9 cellular contexts compared by ENCODE assay signal in genomic region chr1:47388548-47389238, GRCh38. TPM values are rescaled to one million over a fixed set of nuclear protein-coding genes. Genes with fewer than 3 reads are reported as not detected.
A peak's percentile ranks its signal among the peaks of the same experiment; 100 is the strongest.
DNase-seq lines count a peak whose midpoint lies in the region; ATAC-seq and TF ChIP-seq lines count a peak whose summit lies in the region.
"Had no signal": no experiment of that assay in that cellular context is flagged by ENCODE, and none has a peak within 500 bp of the region (broad histone marks: within the 10 kb centered on the region; RNA-seq: fewer than 3 reads in every experiment).

No MANE protein-coding gene starts in this region.

- H3K9me2 ChIP-seq in OCI-LY7 (ENCODE audit: insufficient read depth, low read length), result no peaks in the 10 kb centered on the region

- no peak overlapping the region for H3K4ac ChIP-seq in trophoblast cell (ENCODE audit: low read depth, low read length)

- H3K36me3 Mint-ChIP-seq in activated T-helper 17 cell treated with anti-CD3 and anti-CD28 coated beads, Interleukin-2, amount 50 U/mL, for 72 hours (ENCODE audit: low read depth), result no peaks in the 10 kb centered on the region

- H2BK120ac ChIP-seq in trophoblast cell (ENCODE audit: insufficient read depth, low read length, poor library complexity), result no peak overlapping the region

- intact Hi-C loops in OCI-LY7 (cut with micrococcal nuclease; ENCODE audit: unreplicated experiment), result loop anchor here (1.0 to 5.0 kb wide), 4 partner anchors 36 to 338 kb away; no protein-coding TSS in a partner anchor

- no peaks in the 10 kb centered on the region for H3K27me3 Mint-ChIP-seq in activated T-helper 17 cell treated with anti-CD3 and anti-CD28 coated beads, Interleukin-2, amount 50 U/mL, for 72 hours

- H2AK5ac ChIP-seq in trophoblast cell (ENCODE audit: low read length), result no peak overlapping the region

- H3K4me1 Mint-ChIP-seq in activated T-helper 17 cell treated with anti-CD3 and anti-CD28 coated beads, Interleukin-2, amount 50 U/mL, for 72 hours, result no peaks in the 10 kb centered on the region

- H3K79me1 ChIP-seq in trophoblast cell (ENCODE audit: low read length), result no peaks in the 10 kb centered on the region

- H3K4me1 ChIP-seq in OCI-LY7 (ENCODE audit: insufficient read depth, low read length, poor library complexity, severe bottlenecking) (peaks cover 10% of the 10 kb centered on the region), trophoblast cell (ENCODE audit: control insufficient read depth in 1 of 2, insufficient read depth in 2 of 2, low read length in 2 of 2) (peaks cover 0 to 3% of the 10 kb centered on the region in 2 experiments)

- no peak overlapping the region for H3K9ac ChIP-seq in trophoblast cell (ENCODE audit: low read length)

- H4K20me1 ChIP-seq in OCI-LY7 (ENCODE audit: insufficient read depth, low read length), result no peaks in the 10 kb centered on the region

- peak; percentile 55 for ATAC-seq in GM18858 (IDR thresholded peaks at IDR 0.05; ENCODE audit: unreplicated experiment)
- ATAC-seq in activated T-helper 17 cell treated with anti-CD3 and anti-CD28 coated beads, Interleukin-2, amount 50 U/mL, for 72 hours (replicated peaks), result peak; percentile 63

- peak; percentile 93 for TF ChIP-seq CTCF in OCI-LY7 (conservative IDR thresholded peaks at IDR 0.05; ENCODE audit: low read length)

- H4K8ac ChIP-seq in trophoblast cell (ENCODE audit: low read depth, low read length), result no peak overlapping the region

- no peak overlapping the region for H3K14ac ChIP-seq in trophoblast cell (ENCODE audit: low read length)

- peak overlapping the region; percentile 22 for H3K23ac ChIP-seq in trophoblast cell (ENCODE audit: low read length)

- CTCF ChIA-PET in OCI-LY7 (lab: Charles Lee; ENCODE audit: unreplicated experiment), result interaction anchor here (0.7 to 2.2 kb wide), 4 partner anchors 10 to 337 kb away, joined by 3 to 8 read pairs (median 4); partner anchors contain the start of gene FOXD2

- no peak overlapping the region for H4K12ac ChIP-seq in trophoblast cell (ENCODE audit: low read depth, low read length)

- no peak overlapping the region for H2BK12ac ChIP-seq in trophoblast cell (ENCODE audit: low read length)

- H3K4me2 ChIP-seq in OCI-LY7 (ENCODE audit: low read length) (no peak overlapping the region), trophoblast cell (ENCODE audit: low read length) (no peak overlapping the region)

- H3K27ac Mint-ChIP-seq in activated T-helper 17 cell treated with anti-CD3 and anti-CD28 coated beads, Interleukin-2, amount 50 U/mL, for 72 hours, result no peak overlapping the region

- H3K18ac ChIP-seq in trophoblast cell (ENCODE audit: low read length), result no peak overlapping the region

- H3K9me3 ChIP-seq in OCI-LY7 (ENCODE audit: low read length), result no peaks in the 10 kb centered on the region
- H3K9me3 ChIP-seq in trophoblast cell (ENCODE audit: insufficient read depth, low read depth, low read length), result no peaks in the 10 kb centered on the region
- H3K9me3 ChIP-seq: neutrophil had no signal

- no peaks in the 10 kb centered on the region for H3K36me3 ChIP-seq in OCI-LY7 (ENCODE audit: insufficient read depth, low read length)
- no peaks in the 10 kb centered on the region for H3K36me3 ChIP-seq in trophoblast cell (ENCODE audit: control insufficient read depth in 1 of 2, insufficient read depth in 2 of 2, low read length in 2 of 2)
- H3K36me3 ChIP-seq: neutrophil had no signal

- no peak overlapping the region for H3K4me3 Mint-ChIP-seq in activated T-helper 17 cell treated with anti-CD3 and anti-CD28 coated beads, Interleukin-2, amount 50 U/mL, for 72 hours

- no peak overlapping the region for H2BK5ac ChIP-seq in trophoblast cell (ENCODE audit: low read depth, low read length, poor library complexity)

- no peaks in the 10 kb centered on the region for H3K27me3 ChIP-seq in trophoblast cell (ENCODE audit: insufficient read depth, low read length)

- no CpG with 5 or more reads among the region's 7 CpGs for WGBS in trophoblast cell (ENCODE audit: extremely low coverage, insufficient coverage, insufficient read length)

- POLR2A ChIA-PET in OCI-LY7 (lab: Charles Lee), result interaction anchor here (0.6 to 2.3 kb wide), 3 partner anchors 49 to 312 kb away, joined by 5 to 7 read pairs (median 5); partner anchors contain the start of genes FOXD2 and STIL

- H3K27ac ChIP-seq in OCI-LY7 (ENCODE audit: low read depth, low read length, poor library complexity, severe bottlenecking) (no peak overlapping the region), trophoblast cell (ENCODE audit: low read depth, low read length) (no peak overlapping the region)
- H3K27ac ChIP-seq: neutrophil had no signal

- H3K4me3 ChIP-seq in OCI-LY7 (ENCODE audit: low read depth, low read length, poor library complexity, severe bottlenecking) (no peak overlapping the region), trophoblast cell (ENCODE audit: low read depth, low read length) (no peak overlapping the region)

- H3K79me2 ChIP-seq in OCI-LY7 (ENCODE audit: insufficient read depth, low read depth, low read length), result no peaks in the 10 kb centered on the region
- no peaks in the 10 kb centered on the region for H3K79me2 ChIP-seq in trophoblast cell (ENCODE audit: control insufficient read depth, insufficient read depth, low read length, poor library complexity)

- H3K9me3 Mint-ChIP-seq in activated T-helper 17 cell treated with anti-CD3 and anti-CD28 coated beads, Interleukin-2, amount 50 U/mL, for 72 hours, result no peaks in the 10 kb centered on the region

- no peak overlapping the region for H4K91ac ChIP-seq in trophoblast cell (ENCODE audit: low read depth, low read length)

- H2AFZ ChIP-seq in OCI-LY7 (ENCODE audit: low read length) (no peak overlapping the region), trophoblast cell (ENCODE audit: insufficient read depth, low read length, poor library complexity) (no peak overlapping the region)

- DNase-seq in AML-193 (lab: John Stamatoyannopoulos, UW) (peak; percentile 45 to 52), HPDE6-E6E7 (ENCODE audit: extremely low spot score) (peak; percentile 84), OCI-LY7 (ENCODE audit: low spot score) (peak; percentile 69), glomerular visceral epithelial cell (ENCODE audit: extremely low spot score) (peak; percentile 67), trophoblast cell (peak; percentile 59 to 79)
- no peak for DNase-seq in effector CD8-positive, alpha-beta T cell (lab: John Stamatoyannopoulos, UW)

- no TSS peak for BruUV-seq in OCI-LY7 (replicated peaks; lab: Mats Ljungman, UMichigan)

RNA-seq across cellular contexts. Expression of gene FOXE3, which starts 27.4 kb away (rescaled TPM):
- total RNA-seq in OCI-LY7 (2014; rRNA removed; shearing (Covaris generic)), result 0.15 TPM in 1 of 2 replicates, not detected in the other
- total RNA-seq in OCI-LY7 (2022), result not detected in 2 replicates
- not detected for total RNA-seq in activated T-helper 17 cell treated with anti-CD3 and anti-CD28 coated beads, Interleukin-2, amount 50 U/mL, for 72 hours
- 5.3 and 6.7 TPM in 2 replicates for polyA plus RNA-seq in trophoblast cell (2013)

RNA-seq across cellular contexts. Expression of gene FOXD2, which starts 49.2 kb away (rescaled TPM):
- total RNA-seq in OCI-LY7 (2014; rRNA removed; shearing (Covaris generic)), result 0.44 and 0.76 TPM in 2 replicates
- total RNA-seq in OCI-LY7 (2022), result 0.49 and 0.52 TPM in 2 replicates
- total RNA-seq in activated T-helper 17 cell treated with anti-CD3 and anti-CD28 coated beads, Interleukin-2, amount 50 U/mL, for 72 hours, result under 1 TPM; 0.19 to 0.29 TPM
- 0.01 TPM in 1 of 2 replicates, not detected in the other for polyA plus RNA-seq in trophoblast cell (2013)

RNA-seq across cellular contexts. Expression of gene CMPK1, which starts 55.1 kb away (rescaled TPM):
- 54.2 and 59.2 TPM in 2 replicates for total RNA-seq in OCI-LY7 (2014; rRNA removed; shearing (Covaris generic))
- 85.8 and 87.5 TPM in 2 replicates for total RNA-seq in OCI-LY7 (2022)
- 100 to 1,000 TPM in 1 of 2 donors, 10 to 100 TPM in 1; 95.3 to 124 TPM for total RNA-seq in activated T-helper 17 cell treated with anti-CD3 and anti-CD28 coated beads, Interleukin-2, amount 50 U/mL, for 72 hours
- polyA plus RNA-seq in trophoblast cell (2013), result 57.8 and 58.5 TPM in 2 replicates
